Comparison of ENCODE assay signal across 8 cellular contexts in genomic region chr10:70239077-70239976, GRCh38. TPM values are rescaled to one million over a fixed set of nuclear protein-coding genes. Genes with fewer than 3 reads are reported as not detected.
"Had no signal": no experiment of that assay in that cellular context is flagged by ENCODE, and none has a peak within 500 bp of the region (broad histone marks: within the 10 kb centered on the region; RNA-seq: fewer than 3 reads in every experiment).

No MANE protein-coding gene starts in this region.

RNA-seq across cellular contexts. Expression of gene NPFFR1, which starts 44.5 kb away (rescaled TPM):
- total RNA-seq: OCI-LY7, PC-3, Peyer's patch, Right ventricle myocardium inferior, RPMI7951, SJCRH30, SJSA1, SK-MEL-5 had no signal
